ENCODE assay signal across 8 cellular contexts in the genomic region with DNA sequence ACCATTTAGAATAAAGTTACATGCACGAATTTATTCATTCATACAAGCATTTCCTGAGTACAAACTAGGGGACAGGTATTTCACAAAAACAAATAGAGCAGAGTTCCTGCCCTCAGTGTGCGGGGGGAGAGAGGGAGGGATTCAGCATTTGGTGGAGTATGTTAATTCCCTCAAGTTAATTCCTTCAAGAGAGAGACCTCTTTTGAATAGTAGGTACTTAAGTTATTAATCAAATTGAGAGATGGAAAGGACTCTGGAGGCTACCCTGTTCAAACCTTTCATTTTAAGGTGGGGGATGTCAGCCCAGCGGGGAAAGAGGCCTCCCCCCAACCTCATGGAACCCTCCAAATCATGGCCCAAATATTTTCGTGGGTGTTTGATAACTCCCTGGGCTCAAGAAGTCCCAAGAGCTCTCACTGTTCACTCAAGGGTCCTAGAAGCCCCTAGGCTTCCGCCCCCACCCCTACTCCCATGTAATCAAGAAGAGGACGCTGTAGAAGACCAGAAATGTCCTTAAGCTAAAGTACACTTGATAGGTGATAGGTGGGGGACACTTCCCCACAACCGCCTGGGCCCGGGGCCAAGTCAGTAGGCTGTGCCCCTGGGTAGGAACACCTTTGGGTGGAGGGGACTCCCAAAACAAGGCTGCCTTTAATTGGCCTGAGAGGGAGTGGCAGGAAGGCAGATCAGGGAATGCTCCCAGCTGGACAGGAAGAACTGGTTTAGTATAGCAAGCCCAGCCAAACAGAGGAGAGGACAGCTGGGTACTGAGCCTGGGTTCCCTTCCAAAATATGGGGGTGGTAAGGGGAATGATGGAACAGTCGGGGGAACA. TPM values are rescaled to one million over a fixed set of nuclear protein-coding genes. Genes with fewer than 3 reads are reported as not detected.
DNase-seq lines count a peak whose midpoint lies in the region; ATAC-seq and TF ChIP-seq lines count a peak whose summit lies in the region.

No MANE protein-coding gene starts in this region.

- no peaks in the 10 kb centered on the region for H4K20me1 ChIP-seq in Karpas-422 (ENCODE audit: insufficient read depth, low read depth, low read length)

- H3K4me3 ChIP-seq in right lobe of liver = peak overlapping the region; percentile 78 to 90 (median 84)
- peak overlapping the region in 3 of 4 donors; percentile 55 to 88 (median 74) for H3K4me3 ChIP-seq in upper lobe of left lung
- H3K4me3 ChIP-seq in Karpas-422 (ENCODE audit: low read length) = no peak overlapping the region

- no peak overlapping the region for H2AFZ ChIP-seq in Karpas-422 (ENCODE audit: low read length)

- peak in 3 of 4 donors; percentile 2 to 3 (median 3) for ATAC-seq in right lobe of liver
- peak; percentile 25 to 74 for ATAC-seq in upper lobe of left lung (ENCODE audit: low FRiP score in 2 of 2)
- no peak for ATAC-seq in GM19455 (IDR thresholded peaks at IDR 0.05; ENCODE audit: unreplicated experiment)

- H3K79me2 ChIP-seq in Karpas-422 (ENCODE audit: low read length) = no peaks in the 10 kb centered on the region

- peak in 3 of 4 donors; percentile 26 to 77 (median 75) for TF ChIP-seq EP300 in upper lobe of left lung (IDR thresholded peaks at IDR 0.05)

- H3K4me3 Mint-ChIP-seq in activated naive CD4-positive, alpha-beta T cell treated with anti-CD3 and anti-CD28 coated beads for 36 hours = no peak overlapping the region
- H3K4me3 Mint-ChIP-seq in brain = peak overlapping the region in 3 of 5 experiments; percentile 50 to 94 (median 69)

- H3K4me1 Mint-ChIP-seq in activated naive CD4-positive, alpha-beta T cell treated with anti-CD3 and anti-CD28 coated beads for 36 hours (ENCODE audit: low read depth) = peaks cover 38% of the 10 kb centered on the region
- H3K4me1 Mint-ChIP-seq in brain = peaks cover 69% of the 10 kb centered on the region

- no peaks in the 10 kb centered on the region for H3K9me3 ChIP-seq in right lobe of liver
- no peaks in the 10 kb centered on the region for H3K9me3 ChIP-seq in upper lobe of left lung
- H3K9me3 ChIP-seq in Karpas-422 (ENCODE audit: low read length) = no peaks in the 10 kb centered on the region

- H3K27me3 ChIP-seq in right lobe of liver = no peaks in the 10 kb centered on the region
- H3K27me3 ChIP-seq in upper lobe of left lung = no peaks in the 10 kb centered on the region
- no peaks in the 10 kb centered on the region for H3K27me3 ChIP-seq in Karpas-422 (ENCODE audit: low read length)

- no peak overlapping the region for H3K9ac ChIP-seq in Karpas-422 (ENCODE audit: low read length)

- CTCF ChIA-PET in activated naive CD4-positive, alpha-beta T cell treated with anti-CD3 and anti-CD28 coated beads for 36 hours (lab: Charles Lee) = no interaction called here

- no peaks in the 10 kb centered on the region for H3K9me3 Mint-ChIP-seq in activated naive CD4-positive, alpha-beta T cell treated with anti-CD3 and anti-CD28 coated beads for 36 hours
- H3K9me3 Mint-ChIP-seq in brain = no peaks in the 10 kb centered on the region

- no peak for TF ChIP-seq CTCF in brain (conservative IDR thresholded peaks at IDR 0.05)
- no peak for TF ChIP-seq CTCF in right lobe of liver (IDR thresholded peaks at IDR 0.05)
- TF ChIP-seq CTCF in upper lobe of left lung (IDR thresholded peaks at IDR 0.05) = no peak

- no peak for DNase-seq in activated naive CD4-positive, alpha-beta T cell treated with anti-CD3 and anti-CD28 coated beads for 36 hours
- no peak for DNase-seq in activated naive CD4-positive, alpha-beta T cell treated with Interleukin-2 at 50 U/mL for 16 hours
- DNase-seq in right lobe of liver = peak in 1 of 3 donors; percentile 49
- DNase-seq in upper lobe of left lung = peak; percentile 72 to 87
- no peak for DNase-seq in T-helper 9 cell
- DNase-seq in Karpas-422 = no peak

- H3K36me3 Mint-ChIP-seq in activated naive CD4-positive, alpha-beta T cell treated with anti-CD3 and anti-CD28 coated beads for 36 hours (ENCODE audit: low read depth) = peaks cover 5% of the 10 kb centered on the region
- H3K36me3 Mint-ChIP-seq in brain = no peaks in the 10 kb centered on the region

- WGBS in right lobe of liver (ENCODE audit: insufficient coverage, low coverage, low lambda C conversion rate, missing lambda C conversion rate) = 16% methylated on average over 5 of the region's 9 CpGs
- whole genome bisulfite sequencing in upper lobe of left lung, 2 donors = 48 to 65% methylated on average over 7 to 9 of the region's 9 CpGs

- no peaks in the 10 kb centered on the region for H3K9me2 ChIP-seq in Karpas-422 (replicated peaks; ENCODE audit: insufficient read depth, low read length)

- TF ChIP-seq POLR2A in right lobe of liver (IDR thresholded peaks at IDR 0.05) (peak; percentile 76), upper lobe of left lung (IDR thresholded peaks at IDR 0.05) (peak in 3 of 4 donors; percentile 62 to 88 (median 71))

- H3K4me1 ChIP-seq in right lobe of liver = peaks cover 0 to 34% (median 9%) of the 10 kb centered on the region in 4 donors
- H3K4me1 ChIP-seq in upper lobe of left lung = peaks cover 61 to 75% (median 69%) of the 10 kb centered on the region in 4 donors
- no peaks in the 10 kb centered on the region for H3K4me1 ChIP-seq in Karpas-422 (ENCODE audit: low read length)

- intact Hi-C loops in activated naive CD4-positive, alpha-beta T cell treated with anti-CD3 and anti-CD28 coated beads for 36 hours (cut with micrococcal nuclease) = no loop called here
- intact Hi-C loops in right lobe of liver (cut with DNase I) = no loop called here

- H3K36me3 ChIP-seq in right lobe of liver (peaks cover 0 to 6% (median 0%) of the 10 kb centered on the region in 4 donors), upper lobe of left lung (peaks cover 0 to 8% (median under 1%) of the 10 kb centered on the region in 4 donors), Karpas-422 (ENCODE audit: insufficient read depth, low read length) (no peaks in the 10 kb centered on the region)

- H3K27ac ChIP-seq in right lobe of liver = peak overlapping the region; percentile 91 to 99 (median 97)
- peak overlapping the region; percentile 91 to 92 (median 92) for H3K27ac ChIP-seq in upper lobe of left lung
- no peak overlapping the region for H3K27ac ChIP-seq in Karpas-422 (ENCODE audit: low read length)

- H3K27ac Mint-ChIP-seq in activated naive CD4-positive, alpha-beta T cell treated with anti-CD3 and anti-CD28 coated beads for 36 hours = peak overlapping the region; percentile 46
- H3K27ac Mint-ChIP-seq in brain = peak overlapping the region in 3 of 5 experiments; percentile 16 to 81 (median 39)

- no peak overlapping the region for H3K4me2 ChIP-seq in Karpas-422 (ENCODE audit: low read depth, low read length, poor library complexity, severe bottlenecking)

- H3K27me3 Mint-ChIP-seq in activated naive CD4-positive, alpha-beta T cell treated with anti-CD3 and anti-CD28 coated beads for 36 hours (ENCODE audit: low read depth) = no peaks in the 10 kb centered on the region
- peaks cover 23% of the 10 kb centered on the region for H3K27me3 Mint-ChIP-seq in brain

RNA-seq across cellular contexts. Expression of a gene that starts 2.9 kb away (rescaled TPM):
- 10 to 100 TPM; 28.4 to 31.4 TPM for total RNA-seq in activated naive CD4-positive, alpha-beta T cell treated with anti-CD3 and anti-CD28 coated beads for 36 hours
- 63.5 TPM for polyA plus RNA-seq in brain (ENCODE audit: insufficient read depth, low read depth, low replicate concordance)
- 100 to 1,000 TPM in 4 of 6 experiments, 10 to 100 TPM in 2; 84.3 to 373 (median 116) TPM for total RNA-seq in right lobe of liver
- 100 to 1,000 TPM; 178 to 568 (median 291) TPM for total RNA-seq in upper lobe of left lung
- not detected in 2 replicates for total RNA-seq in Karpas-422 (2014; rRNA removed; shearing (Covaris generic); ENCODE audit: low replicate concordance)

RNA-seq across cellular contexts. Expression of a gene that starts 17.6 kb away (rescaled TPM):
- total RNA-seq in activated naive CD4-positive, alpha-beta T cell treated with anti-CD3 and anti-CD28 coated beads for 36 hours = 10 to 100 TPM; 24.0 to 26.0 TPM
- 34.6 TPM for polyA plus RNA-seq in brain (ENCODE audit: insufficient read depth, low read depth, low replicate concordance)
- 10 to 100 TPM; 16.6 to 26.2 (median 20.8) TPM for total RNA-seq in right lobe of liver
- total RNA-seq in upper lobe of left lung = 10 to 100 TPM; 31.0 to 61.4 (median 50.7) TPM
- 18.6 and 34.5 TPM in 2 replicates for total RNA-seq in Karpas-422 (2014; rRNA removed; shearing (Covaris generic); ENCODE audit: low replicate concordance)

RNA-seq across cellular contexts. Expression of a gene that starts 32.8 kb away (rescaled TPM):
- total RNA-seq in activated naive CD4-positive, alpha-beta T cell treated with anti-CD3 and anti-CD28 coated beads for 36 hours = 1 to 10 TPM in 1 of 2 experiments, under 1 TPM in 1; 0.59 to 1.0 TPM
- polyA plus RNA-seq in brain (ENCODE audit: insufficient read depth, low read depth, low replicate concordance) = 4.8 TPM
- not detected for total RNA-seq in right lobe of liver
- not detected for total RNA-seq in upper lobe of left lung
- not detected in 2 replicates for total RNA-seq in Karpas-422 (2014; rRNA removed; shearing (Covaris generic); ENCODE audit: low replicate concordance)

RNA-seq across cellular contexts. Expression of a gene that starts 37.2 kb away (rescaled TPM):
- total RNA-seq in activated naive CD4-positive, alpha-beta T cell treated with anti-CD3 and anti-CD28 coated beads for 36 hours = 1 to 10 TPM; 1.0 to 1.5 TPM
- polyA plus RNA-seq in brain (ENCODE audit: insufficient read depth, low read depth, low replicate concordance) = 0.20 TPM
- total RNA-seq in right lobe of liver (not detected), upper lobe of left lung (under 1 TPM in 2 of 6 donors, not detected in 4; 0.30 to 0.44 TPM)
- total RNA-seq in Karpas-422 (2014; rRNA removed; shearing (Covaris generic); ENCODE audit: low replicate concordance) = not detected in 2 replicates

RNA-seq across cellular contexts. Expression of a gene that starts 38.7 kb away (rescaled TPM):
- not detected for total RNA-seq in activated naive CD4-positive, alpha-beta T cell treated with anti-CD3 and anti-CD28 coated beads for 36 hours
- not detected for polyA plus RNA-seq in brain (ENCODE audit: insufficient read depth, low read depth, low replicate concordance)
- total RNA-seq in right lobe of liver = not detected
- total RNA-seq in upper lobe of left lung = under 1 TPM in 2 of 6 donors, not detected in 4; 0.09 to 0.13 TPM
- total RNA-seq in Karpas-422 (2014; rRNA removed; shearing (Covaris generic); ENCODE audit: low replicate concordance) = not detected in 2 replicates

Comparison
In these comparisons a context has a peak if more than half of its experiments do, and no peak if none do; other contexts are left out.
1. DNase-seq: peak in upper lobe of left lung (2 of 2); none in activated naive CD4-positive, alpha-beta T cell treated with anti-CD3 and anti-CD28 coated beads for 36 hours (single experiment), activated naive CD4-positive, alpha-beta T cell treated with Interleukin-2 at 50 U/mL for 16 hours (single experiment), T-helper 9 cell (single experiment) and Karpas-422 (single experiment).
2. RNA of a gene that starts 2.9 kb away (total RNA-seq): 178 to 568 TPM in upper lobe of left lung, 84.3 to 373 TPM in right lobe of liver and 28.4 to 31.4 TPM in activated naive CD4-positive, alpha-beta T cell treated with anti-CD3 and anti-CD28 coated beads for 36 hours; not detected in Karpas-422; every median in the first group is over 10 times any median in the second.